20 cellular contexts compared by ENCODE assay signal in genomic region chr21:43849532-43850299, GRCh38. TPM values are rescaled to one million over a fixed set of nuclear protein-coding genes. Genes with fewer than 3 reads are reported as not detected.
DNase-seq lines count a peak whose midpoint lies in the region; ATAC-seq, FAIRE-seq and TF ChIP-seq lines count a peak whose summit lies in the region.
"Had no signal": no experiment of that assay in that cellular context is flagged by ENCODE, and none has a peak within 500 bp of the region (broad histone marks: within the 10 kb centered on the region; RNA-seq: fewer than 3 reads in every experiment).

No MANE protein-coding gene starts in this region.

- BruUV-seq in K562 (replicated peaks; lab: Mats Ljungman, UMichigan): no TSS peak

- no peaks in the 10 kb centered on the region for H3K9me1 ChIP-seq in K562 (ENCODE audit: control insufficient read depth, insufficient read depth, low read length)

- H2AFZ ChIP-seq in K562 (ENCODE audit: low read depth, low read length): no peak overlapping the region

- DNase-seq in left ventricle myocardium superior: no peak
- no peak for DNase-seq in Right ventricle myocardium superior
- DNase-seq in K562 (ENCODE audit: extremely low read depth in 1 of 4, low spot score in 3 of 4): no peak
- peak in 1 of 2 donors; percentile 78 for DNase-seq in left lung
- DNase-seq in upper lobe of right lung: no peak
- DNase-seq in putamen (ENCODE audit: low spot score): no peak
- DNase-seq in WTC11 (ENCODE audit: low spot score): no peak
- DNase-seq: Calu3; CD8-positive, alpha-beta T cell; DMS53; EL; GOT3; NCI-H1694 treated with DMSO at 0.1 percent for 48 hours; NCI-H2107; NCI-H510A treated with DMSO at 0.1 percent for 48 hours; SHP77 treated with DMSO at 0.1 percent for 48 hours had no signal

- TF ChIP-seq CTCF in K562 (IDR thresholded peaks at IDR 0.05 in 2 of 3, conservative IDR thresholded peaks at IDR 0.05 in 1 of 3; ENCODE audit: insufficient read depth in 2 of 3, low read depth in 1 of 3, low read length in 3 of 3) (no peak), left lung (IDR thresholded peaks at IDR 0.05) (no peak), upper lobe of right lung (IDR thresholded peaks at IDR 0.05) (no peak), WTC11 (IDR thresholded peaks at IDR 0.05) (no peak)

- H3K9ac ChIP-seq in K562 (ENCODE audit: insufficient read depth in 1 of 2, low read depth in 2 of 2, low read length in 2 of 2): no peak overlapping the region
- H3K9ac ChIP-seq: KMS-11 had no signal

- no peaks in the 10 kb centered on the region; the same call in 1 of the 2 replicates for H3K27me3 Mint-ChIP-seq in WTC11 (ENCODE audit: low read depth)

- H4K20me1 ChIP-seq in K562 (replicated peaks; ENCODE audit: control insufficient read depth, insufficient read depth, low read length): no peaks in the 10 kb centered on the region

- peaks cover 7% of the 10 kb centered on the region for H3K9me3 Mint-ChIP-seq in WTC11
- H3K9me3 Mint-ChIP-seq: CD8-positive, alpha-beta T cell had no signal

- H3K27ac ChIP-seq in K562 (ENCODE audit: extremely low read depth, low read depth, low read length) (no peak overlapping the region), left lung (no peak overlapping the region), upper lobe of right lung (no peak overlapping the region)
- H3K27ac ChIP-seq: A549, KMS-11 had no signal

- no peak overlapping the region for H3K4me3 Mint-ChIP-seq in WTC11
- H3K4me3 Mint-ChIP-seq: CD8-positive, alpha-beta T cell had no signal

- H3K27me3 ChIP-seq in K562 (ENCODE audit: control insufficient read depth in 2 of 2, insufficient read depth in 2 of 2, low read length in 2 of 2): no peaks in the 10 kb centered on the region
- H3K27me3 ChIP-seq in left lung: no peaks in the 10 kb centered on the region
- H3K27me3 ChIP-seq in upper lobe of right lung: no peaks in the 10 kb centered on the region

- TF ChIP-seq EP300 in K562 (IDR thresholded peaks at IDR 0.05; ENCODE audit: low read length): no peak

- WGBS in K562 (ENCODE audit: insufficient coverage, low coverage, missing lambda C conversion rate): 63% methylated on average over 13 of the region's 13 CpGs

- H3K9me3 ChIP-seq in K562 (replicated peaks; ENCODE audit: control insufficient read depth, insufficient read depth, low read depth, low read length) (peaks cover 18% of the 10 kb centered on the region), left lung (peaks cover 0 to 4% of the 10 kb centered on the region in 2 donors), upper lobe of right lung (no peaks in the 10 kb centered on the region)
- H3K9me3 ChIP-seq: A549 had no signal

- in situ Hi-C loops in K562 (cut with MboI): no loop called here

- H3K4me1 ChIP-seq in K562 (replicated peaks in 1 of 2; ENCODE audit: control insufficient read depth in 2 of 2, insufficient read depth in 2 of 2, low read length in 2 of 2): peaks cover 10 to 22% of the 10 kb centered on the region in 2 experiments
- H3K4me1 ChIP-seq in left lung: peaks cover 0 to 5% of the 10 kb centered on the region in 2 donors
- no peaks in the 10 kb centered on the region for H3K4me1 ChIP-seq in upper lobe of right lung
- H3K4me1 ChIP-seq: A549 had no signal

- no peak for TF ChIP-seq RAD21 in K562 (CRISPR knock-in tag; conservative IDR thresholded peaks at IDR 0.05 in 1 of 2, IDR thresholded peaks at IDR 0.05 in 1 of 2)

- no peak for TF ChIP-seq POLR2A in K562 (conservative IDR thresholded peaks at IDR 0.05)

- H3K4me1 Mint-ChIP-seq in WTC11: no peaks in the 10 kb centered on the region

- no peak for FAIRE-seq in K562 (lab: Jason Lieb, UNC)
- FAIRE-seq: A549, GM12878, HepG2 had no signal

- no peaks in the 10 kb centered on the region for H3K79me2 ChIP-seq in K562 (ENCODE audit: control insufficient read depth, insufficient read depth, low read length)

- H3K4me2 ChIP-seq in K562 (ENCODE audit: insufficient read depth, low read length): no peak overlapping the region
- H3K4me2 ChIP-seq: A549, KMS-11 had no signal

- intact Hi-C loops in left ventricle myocardium superior (cut with micrococcal nuclease) (no loop called here), Right ventricle myocardium superior (cut with DNase I) (no loop called here), K562 (cut with micrococcal nuclease) (no loop called here), left lung (cut with DNase I) (no loop called here), upper lobe of right lung (cut with DNase I) (no loop called here)

- ATAC-seq in left ventricle myocardium superior: peak; percentile 48
- no peak for ATAC-seq in Right ventricle myocardium superior (ENCODE audit: poor library complexity)
- ATAC-seq in K562: no peak
- peak; percentile 46 for ATAC-seq in left lung
- peak; percentile 56 for ATAC-seq in upper lobe of right lung
- no peak for ATAC-seq in WTC11
- ATAC-seq: A549; CD8-positive, alpha-beta T cell; GM12878; HepG2 had no signal

- CTCF ChIA-PET in K562 (lab: Yijun Ruan, JAX; ENCODE audit: low intra/inter-chr PET ratio): no interaction called here
- CTCF ChIA-PET in WTC11 (lab: Charles Lee): interaction anchor here (0.8 to 1.3 kb wide), 2 partner anchors 14 to 33 kb away, joined by 3 read pairs; no protein-coding TSS in a partner anchor

- H3K36me3 ChIP-seq in K562 (ENCODE audit: control insufficient read depth, insufficient read depth, low read length) (no peaks in the 10 kb centered on the region), left lung (no peaks in the 10 kb centered on the region), upper lobe of right lung (no peaks in the 10 kb centered on the region)

- POLR2A ChIA-PET in K562 (lab: Yijun Ruan, JAX): interaction anchor here (0.6 to 1.0 kb wide), 3 partner anchors 16 to 1049 kb away, joined by 3 read pairs; no protein-coding TSS in a partner anchor
- POLR2A ChIA-PET in WTC11 (lab: Charles Lee): no interaction called here

- no peak overlapping the region for H3K27ac Mint-ChIP-seq in WTC11
- H3K27ac Mint-ChIP-seq: CD8-positive, alpha-beta T cell had no signal

- H3K4me3 ChIP-seq in K562: no peak overlapping the region
- no peak overlapping the region for H3K4me3 ChIP-seq in left lung
- no peak overlapping the region for H3K4me3 ChIP-seq in upper lobe of right lung
- H3K4me3 ChIP-seq: A549, GM12878 had no signal

- H3K36me3 Mint-ChIP-seq in WTC11: no peaks in the 10 kb centered on the region
- H3K36me3 Mint-ChIP-seq: CD8-positive, alpha-beta T cell had no signal

TF ChIP-seq in K562, 482 proteins besides CTCF, POLR2A, EP300 and RAD21 (continues in another document):
- TF ChIP-seq PTRF (tag; IDR thresholded peaks at IDR 0.05): peak; percentile 22; the same call in 1 of the 2 replicates
- no peak for TF ChIP-seq BDP1 (IDR thresholded peaks at IDR 0.05; ENCODE audit: insufficient read depth, insufficient read length)
- no peak for TF ChIP-seq KAT7 (CRISPR knock-in tag; IDR thresholded peaks at IDR 0.05; ENCODE audit: borderline replicate concordance)
- TF ChIP-seq, protein P1, sequence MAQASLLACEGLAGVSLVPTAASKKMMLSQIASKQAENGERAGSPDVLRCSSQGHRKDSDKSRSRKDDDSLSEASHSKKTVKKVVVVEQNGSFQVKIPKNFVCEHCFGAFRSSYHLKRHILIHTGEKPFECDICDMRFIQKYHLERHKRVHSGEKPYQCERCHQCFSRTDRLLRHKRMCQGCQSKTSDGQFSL (CRISPR knock-in tag; IDR thresholded peaks at IDR 0.05): no peak
- TF ChIP-seq, protein P1 (tag; IDR thresholded peaks at IDR 0.05): 0 out of 4 replicates have a peak, but pooled peaks of 1 of the 2 experiments have one; percentile 26

TF ChIP-seq in WTC11, 78 proteins besides CTCF, POLR2A, EP300 and RAD21 (continues in another document):
- TF ChIP-seq CBFB (CRISPR knock-in tag; IDR thresholded peaks at IDR 0.05; ENCODE audit: low read depth): no peak
- no peak for TF ChIP-seq NR1H2 (CRISPR knock-in tag; IDR thresholded peaks at IDR 0.05)
- no peak for TF ChIP-seq RORB (CRISPR knock-in tag; IDR thresholded peaks at IDR 0.05)
- no peak for TF ChIP-seq FOXJ3 (CRISPR knock-in tag; IDR thresholded peaks at IDR 0.05; ENCODE audit: borderline replicate concordance)
- no peak for TF ChIP-seq MYBL2 (CRISPR knock-in tag; IDR thresholded peaks at IDR 0.05)
- no peak for TF ChIP-seq GRHL2 (CRISPR knock-in tag; IDR thresholded peaks at IDR 0.05; ENCODE audit: insufficient replicate concordance, severe bottlenecking)
- TF ChIP-seq NFYB (CRISPR knock-in tag; conservative IDR thresholded peaks at IDR 0.05; ENCODE audit: low read depth): no peak
- no peak for TF ChIP-seq SOX15 (CRISPR knock-in tag; IDR thresholded peaks at IDR 0.05)
- no peak for TF ChIP-seq TP53 (CRISPR knock-in tag; IDR thresholded peaks at IDR 0.05)
- no peak for TF ChIP-seq OVOL2 (CRISPR knock-in tag; IDR thresholded peaks at IDR 0.05; ENCODE audit: borderline replicate concordance)
- TF ChIP-seq ZNF138 (CRISPR knock-in tag; conservative IDR thresholded peaks at IDR 0.05): no peak
- no peak for TF ChIP-seq SMAD4 (CRISPR knock-in tag; IDR thresholded peaks at IDR 0.05)
- TF ChIP-seq PRRX2 (CRISPR knock-in tag; IDR thresholded peaks at IDR 0.05): no peak

RNA-seq across cellular contexts. Expression of gene AGPAT3, which starts 15.3 kb away (rescaled TPM):
- total RNA-seq in left ventricle myocardium superior (97.6 TPM), Right ventricle myocardium superior (96.3 TPM), K562 (2014; rRNA removed) (41.3 and 50.4 TPM in 2 replicates), K562 (2014; rRNA removed; fragmentation: Illumina TruSeq; extraction: Trizol) (27.3 and 28.6 TPM in 2 replicates), K562 (2015; rRNA removed; fragmentation: Illumina TruSeq; extraction: Trizol) (33.7 and 35.7 TPM in 2 replicates), K562 (2021) (88.4 and 90.1 TPM in 2 replicates), left lung (100 to 1,000 TPM; 106 to 111 TPM), upper lobe of right lung (86.0 TPM), WTC11 (2021) (5.6 to 9.7 TPM (median 9.4 TPM) in 3 replicates)
- 91.3 and 152 TPM in 2 replicates for total RNA-seq in K562 (2011; cell fraction: chromatin; rRNA removed; ENCODE audit: low replicate concordance)
- total RNA-seq in K562 (2011; cell fraction: nucleolus; rRNA removed): 92.9 and 103 TPM in 2 replicates
- total RNA-seq in K562 (2011; cell fraction: nucleoplasm; rRNA removed): 104 and 106 TPM in 2 replicates
- polyA plus RNA-seq in K562 (2011; rRNA removed) (48.3 and 63.4 TPM in 2 replicates), K562 (2014; fragmentation: Illumina TruSeq; extraction: Trizol) (33.2 and 48.4 TPM in 2 replicates), K562 (2014; fragmentation: Nextera tagmentation; extraction: Ambion mirVana) (1 to 10 TPM; 1.5 TPM), K562 (2014; rRNA removed) (46.6 and 50.1 TPM in 2 replicates)
- polyA plus RNA-seq in K562 (2011; cell fraction: cytosol; rRNA removed): 66.5 and 76.4 TPM in 2 replicates
- 70.1 and 87.0 TPM in 2 replicates for polyA plus RNA-seq in K562 (2011; cell fraction: nucleus; rRNA removed)
- 42.6 and 65.7 TPM in 2 replicates for polyA plus RNA-seq in K562 (2012)
- polyA minus RNA-seq in K562 (2011; rRNA and poly(A)+ RNA removed): 40.0 and 57.0 TPM in 2 replicates
- polyA minus RNA-seq in K562 (2011; cell fraction: cytosol; rRNA and poly(A)+ RNA removed): 48.7 and 66.4 TPM in 2 replicates
- polyA minus RNA-seq in K562 (2011; cell fraction: nucleus; rRNA and poly(A)+ RNA removed): 26.1 and 32.4 TPM in 2 replicates

Comparison
In these comparisons a context has a peak if more than half of its experiments do, and no peak if none do; other contexts are left out.
1. ATAC-seq: peak in left ventricle myocardium superior (single experiment), left lung (single experiment) and upper lobe of right lung (single experiment); none in Right ventricle myocardium superior (single experiment), K562 (single experiment) and WTC11 (single experiment).